Comparison of ENCODE assay signal across 21 cellular contexts in genomic region chr7:4837041-4837813, GRCh38. TPM values are rescaled to one million over a fixed set of nuclear protein-coding genes. Genes with fewer than 3 reads are reported as not detected.
DNase-seq lines count a peak whose midpoint lies in the region; TF ChIP-seq lines count a peak whose summit lies in the region.
"Had no signal": no experiment of that assay in that cellular context is flagged by ENCODE, and none has a peak within 500 bp of the region (broad histone marks: within the 10 kb centered on the region; RNA-seq: fewer than 3 reads in every experiment).

No MANE protein-coding gene starts in this region.

- H3K4me3 Mint-ChIP-seq in Calu3 (ENCODE audit: low read depth, unreplicated experiment), result no peak overlapping the region
- H3K4me3 Mint-ChIP-seq: activated T-helper 17 cell treated with anti-CD3 and anti-CD28 coated beads, Interleukin-2, amount 50 U/mL, for 72 hours; stimulated activated effector memory CD8-positive, alpha-beta T cell treated with anti-CD3 and anti-CD28 coated beads, Interleukin-12 subunit alpha, Interleukin-12 subunit beta, amount 100 ng/mL, for 72 hours had no signal

- no peaks in the 10 kb centered on the region for H3K36me3 ChIP-seq in spleen
- H3K36me3 ChIP-seq: adrenal gland, thyroid gland had no signal

- BruUV-seq in Calu3 (replicated peaks; lab: Mats Ljungman, UMichigan), result no TSS peak

- CTCF ChIA-PET in Calu3 (lab: Charles Lee), result no interaction called here

- no peak overlapping the region for H3K27ac ChIP-seq in spleen
- H3K27ac ChIP-seq: 22Rv1, C4-2B, epithelial cell of prostate, PC-9, thyroid gland, VCaP had no signal

- H3K27ac Mint-ChIP-seq in Calu3 (ENCODE audit: unreplicated experiment), result no peak overlapping the region
- H3K27ac Mint-ChIP-seq: activated T-helper 17 cell treated with anti-CD3 and anti-CD28 coated beads, Interleukin-2, amount 50 U/mL, for 72 hours; stimulated activated effector memory CD8-positive, alpha-beta T cell treated with anti-CD3 and anti-CD28 coated beads, Interleukin-12 subunit alpha, Interleukin-12 subunit beta, amount 100 ng/mL, for 72 hours had no signal

- TF ChIP-seq CTCF in spleen (IDR thresholded peaks at IDR 0.05 in 8 of 11, conservative IDR thresholded peaks at IDR 0.05 in 3 of 11) (no peak), Calu3 (IDR thresholded peaks at IDR 0.05; ENCODE audit: unreplicated experiment) (no peak)

- intact Hi-C loops in spleen (cut with DNase I; ENCODE audit: low total_unique reads) (no loop called here), Calu3 (cut with micrococcal nuclease; ENCODE audit: unreplicated experiment) (no loop called here)

- H3K4me1 Mint-ChIP-seq in Calu3 (ENCODE audit: low read depth, unreplicated experiment), result no peaks in the 10 kb centered on the region
- H3K4me1 Mint-ChIP-seq: activated T-helper 17 cell treated with anti-CD3 and anti-CD28 coated beads, Interleukin-2, amount 50 U/mL, for 72 hours; stimulated activated effector memory CD8-positive, alpha-beta T cell treated with anti-CD3 and anti-CD28 coated beads, Interleukin-12 subunit alpha, Interleukin-12 subunit beta, amount 100 ng/mL, for 72 hours had no signal

- no peaks in the 10 kb centered on the region for H3K9me3 Mint-ChIP-seq in Calu3 (ENCODE audit: low read depth, unreplicated experiment)
- H3K9me3 Mint-ChIP-seq: activated T-helper 17 cell treated with anti-CD3 and anti-CD28 coated beads, Interleukin-2, amount 50 U/mL, for 72 hours; stimulated activated effector memory CD8-positive, alpha-beta T cell treated with anti-CD3 and anti-CD28 coated beads, Interleukin-12 subunit alpha, Interleukin-12 subunit beta, amount 100 ng/mL, for 72 hours had no signal

- no peaks in the 10 kb centered on the region for H3K36me3 Mint-ChIP-seq in Calu3 (ENCODE audit: insufficient read depth, unreplicated experiment)
- H3K36me3 Mint-ChIP-seq: stimulated activated effector memory CD8-positive, alpha-beta T cell treated with anti-CD3 and anti-CD28 coated beads, Interleukin-12 subunit alpha, Interleukin-12 subunit beta, amount 100 ng/mL, for 72 hours had no signal

- peaks cover 0 to 3% (median 0%) of the 10 kb centered on the region in 7 donors for H3K27me3 ChIP-seq in spleen (replicated peaks in 1 of 7)
- H3K27me3 ChIP-seq: adrenal gland, thyroid gland had no signal

- no peak overlapping the region for H3K4me3 ChIP-seq in spleen
- H3K4me3 ChIP-seq: adrenal gland, PC-9, thyroid gland had no signal

- DNase-seq in NCI-H2227 (lab: John Stamatoyannopoulos, UW; ENCODE audit: unreplicated experiment) (peak; percentile 37), NCI-H2227 treated with DMSO at 0.1 percent for 48 hours (lab: John Stamatoyannopoulos, UW) (no peak), cerebellar cortex (ENCODE audit: low spot score) (peak; percentile 22), left kidney (ENCODE audit: low read depth, low spot score) (peak; percentile 37), spleen (peak; percentile 67), SW480 (ENCODE audit: low spot score) (no peak), Calu3 (no peak), AG20443 (ENCODE audit: low spot score) (no peak)
- DNase-seq: activated CD8-positive, alpha-beta memory T cell treated with anti-CD3 and anti-CD28 coated beads for 24 hours; NCI-H2081; nucleus accumbens; PC-9; thyroid gland had no signal

- no peak for TF ChIP-seq POLR2A in spleen (IDR thresholded peaks at IDR 0.05)

- 67 to 73% (median 70%) methylated on average over 23 to 24 of the region's 24 CpGs for WGBS in spleen, 5 donors

- no peaks in the 10 kb centered on the region for H3K4me1 ChIP-seq in spleen
- H3K4me1 ChIP-seq: adrenal gland, thyroid gland had no signal

- H3K9me3 ChIP-seq in spleen, result no peaks in the 10 kb centered on the region
- H3K9me3 ChIP-seq: adrenal gland, thyroid gland had no signal

- peaks cover 12% of the 10 kb centered on the region for H3K27me3 Mint-ChIP-seq in Calu3 (ENCODE audit: unreplicated experiment)

RNA-seq across cellular contexts. Expression of gene PAPOLB, which starts 24.6 kb away (rescaled TPM):
- under 1 TPM in 3 of 7 donors, not detected in 4; 0.15 to 0.34 (median 0.26) TPM for total RNA-seq in spleen
- polyA plus RNA-seq in spleen, result not detected
- 0.07 TPM in 1 of 2 replicates, not detected in the other for total RNA-seq in Calu3 (2022)
- total RNA-seq: activated T-helper 17 cell treated with anti-CD3 and anti-CD28 coated beads, Interleukin-2, amount 50 U/mL, for 72 hours; adrenal gland; MCF 10A; PC-9 had no signal

RNA-seq across cellular contexts. Expression of gene RADIL, which starts 46.3 kb away (rescaled TPM):
- total RNA-seq in spleen (1 to 10 TPM in 6 of 7 donors, under 1 TPM in 1; 0.74 to 2.8 (median 1.7) TPM), Calu3 (2022) (0.83 and 1.8 TPM in 2 replicates)
- under 1 TPM; 0.24 to 0.93 (median 0.63) TPM for polyA plus RNA-seq in spleen
- total RNA-seq: MCF 10A had no signal

Comparison
In these comparisons a context has a peak if more than half of its experiments do, and no peak if none do; other contexts are left out.
1. DNase-seq: peak in NCI-H2227 (single experiment), cerebellar cortex (single experiment), left kidney (single experiment) and spleen (single experiment); none in NCI-H2227 treated with DMSO at 0.1 percent for 48 hours (single experiment), SW480 (single experiment), Calu3 (single experiment) and AG20443 (single experiment).